Comparison of ENCODE assay signal across 8 cellular contexts in genomic region chr3:15426579-15427118, GRCh38. TPM values are rescaled to one million over a fixed set of nuclear protein-coding genes. Genes with fewer than 3 reads are reported as not detected.
A peak's percentile ranks its signal among the peaks of the same experiment; 100 is the strongest.
DNase-seq lines count a peak whose midpoint lies in the region; ATAC-seq, FAIRE-seq and TF ChIP-seq lines count a peak whose summit lies in the region.

No MANE protein-coding gene starts in this region.

- CTCF ChIA-PET in K562 (lab: Yijun Ruan, JAX; ENCODE audit: low intra/inter-chr PET ratio) = no interaction called here

- H3K27me3 Mint-ChIP-seq in activated naive CD4-positive, alpha-beta T cell treated with anti-CD3 and anti-CD28 coated beads, Interleukin-2, amount 50 U/mL, for 24 hours = no peaks in the 10 kb centered on the region
- H3K27me3 Mint-ChIP-seq in type B pancreatic cell = no peaks in the 10 kb centered on the region

- no peaks in the 10 kb centered on the region for H4K20me1 ChIP-seq in K562 (replicated peaks; ENCODE audit: control insufficient read depth, insufficient read depth, low read length)

- BruUV-seq in K562 (replicated peaks; lab: Mats Ljungman, UMichigan) = TSS peak; percentile 76

- no peaks in the 10 kb centered on the region for H3K27me3 ChIP-seq in K562 (ENCODE audit: control insufficient read depth in 2 of 2, insufficient read depth in 2 of 2, low read length in 2 of 2)
- H3K27me3 ChIP-seq in lung (ENCODE audit: control insufficient read depth, insufficient read depth) = no peaks in the 10 kb centered on the region

- H3K4me3 Mint-ChIP-seq in activated naive CD4-positive, alpha-beta T cell treated with anti-CD3 and anti-CD28 coated beads, Interleukin-2, amount 50 U/mL, for 24 hours = peak overlapping the region; percentile 98
- H3K4me3 Mint-ChIP-seq in type B pancreatic cell = peak overlapping the region; percentile 100

- TF ChIP-seq RAD21 in K562 (CRISPR knock-in tag; conservative IDR thresholded peaks at IDR 0.05 in 1 of 2, IDR thresholded peaks at IDR 0.05 in 1 of 2) = no peak

- H3K9me3 ChIP-seq in K562 (replicated peaks; ENCODE audit: control insufficient read depth, insufficient read depth, low read depth, low read length) (peaks cover 5% of the 10 kb centered on the region), lung (ENCODE audit: control insufficient read depth in 2 of 2, insufficient read depth in 1 of 2, low read length in 1 of 2) (no peaks in the 10 kb centered on the region)

- no peak for DNase-seq in activated naive CD4-positive, alpha-beta T cell treated with anti-CD3 and anti-CD28 coated beads, Interleukin-2, amount 50 U/mL, for 16 hours
- DNase-seq in K562 (ENCODE audit: extremely low read depth in 1 of 4, low spot score in 3 of 4) (peak in 1 of 4 experiments; percentile 15), lung (ENCODE audit: low spot score) (no peak), type B pancreatic cell (ENCODE audit: extremely low spot score, unreplicated experiment) (no peak), NCI-H1417 treated with DMSO at 0.1 percent for 48 hours (lab: John Stamatoyannopoulos, UW) (no peak), NCI-H2081 (lab: John Stamatoyannopoulos, UW) (no peak)

- H3K4me2 ChIP-seq in K562 (ENCODE audit: insufficient read depth, low read length) = peak overlapping the region; percentile 94

- 53% methylated on average over 16 of the region's 16 CpGs for WGBS in K562 (ENCODE audit: insufficient coverage, low coverage, missing lambda C conversion rate)
- WGBS in lung, 2 donors = 47% methylated on average over 16 of the region's 16 CpGs

- no peak for TF ChIP-seq POLR2A in K562 (conservative IDR thresholded peaks at IDR 0.05)

- H3K9me3 Mint-ChIP-seq in activated naive CD4-positive, alpha-beta T cell treated with anti-CD3 and anti-CD28 coated beads, Interleukin-2, amount 50 U/mL, for 24 hours = no peaks in the 10 kb centered on the region
- no peaks in the 10 kb centered on the region for H3K9me3 Mint-ChIP-seq in type B pancreatic cell

- H3K79me2 ChIP-seq in K562 (ENCODE audit: control insufficient read depth, insufficient read depth, low read length) = peaks cover 45% of the 10 kb centered on the region

- peak overlapping the region; percentile 96 for H2AFZ ChIP-seq in K562 (ENCODE audit: low read depth, low read length)

- H3K27ac ChIP-seq in K562 (ENCODE audit: extremely low read depth, low read depth, low read length) (peak overlapping the region; percentile 76), lung (ENCODE audit: low read depth in 1 of 2, low read length in 1 of 2) (peak overlapping the region in 1 of 2 donors; percentile 89)

- H3K9me1 ChIP-seq in K562 (ENCODE audit: control insufficient read depth, insufficient read depth, low read length) = no peaks in the 10 kb centered on the region

- ATAC-seq in K562 = no peak
- no peak for ATAC-seq in lung (ENCODE audit: insufficient read depth, low FRiP score)
- ATAC-seq in GM21717 (IDR thresholded peaks at IDR 0.05; ENCODE audit: unreplicated experiment) = no peak

- peak overlapping the region; percentile 76 to 96 for H3K9ac ChIP-seq in K562 (ENCODE audit: insufficient read depth in 1 of 2, low read depth in 2 of 2, low read length in 2 of 2)

- in situ Hi-C loops in K562 (cut with MboI) = no loop called here

- H3K4me1 ChIP-seq in K562 (replicated peaks in 1 of 2; ENCODE audit: control insufficient read depth in 2 of 2, insufficient read depth in 2 of 2, low read length in 2 of 2) (peaks cover 3 to 9% of the 10 kb centered on the region in 2 experiments; a peak in 4 of 5 replicates), lung (ENCODE audit: control insufficient read depth in 2 of 2, insufficient read depth in 2 of 2, low read length in 2 of 2) (peaks cover 0 to 24% of the 10 kb centered on the region in 2 donors)

- H3K36me3 ChIP-seq in K562 (ENCODE audit: control insufficient read depth, insufficient read depth, low read length) (peaks cover 41% of the 10 kb centered on the region), lung (ENCODE audit: control insufficient read depth in 2 of 2, insufficient read depth in 2 of 2, low read length in 2 of 2) (peaks cover 5 to 14% of the 10 kb centered on the region in 2 donors)

- peaks cover 5% of the 10 kb centered on the region for H3K36me3 Mint-ChIP-seq in activated naive CD4-positive, alpha-beta T cell treated with anti-CD3 and anti-CD28 coated beads, Interleukin-2, amount 50 U/mL, for 24 hours
- H3K36me3 Mint-ChIP-seq in type B pancreatic cell = peaks cover 3% of the 10 kb centered on the region

- H3K4me3 ChIP-seq in K562 (peak overlapping the region; percentile 80), lung (peak overlapping the region; percentile 87)

- peak overlapping the region; percentile 97 for H3K27ac Mint-ChIP-seq in activated naive CD4-positive, alpha-beta T cell treated with anti-CD3 and anti-CD28 coated beads, Interleukin-2, amount 50 U/mL, for 24 hours
- H3K27ac Mint-ChIP-seq in type B pancreatic cell = peak overlapping the region; percentile 97

- TF ChIP-seq EP300 in K562 (IDR thresholded peaks at IDR 0.05; ENCODE audit: low read length) = no peak

- intact Hi-C loops in K562 (cut with micrococcal nuclease) = no loop called here

- no peak for FAIRE-seq in K562 (lab: Jason Lieb, UNC)

- POLR2A ChIA-PET in K562 (lab: Yijun Ruan, JAX) = interaction anchor here (0.6 kb wide), 1 partner anchor 8 kb away, joined by 3 read pairs; no protein-coding TSS in a partner anchor

- H3K4me1 Mint-ChIP-seq in activated naive CD4-positive, alpha-beta T cell treated with anti-CD3 and anti-CD28 coated beads, Interleukin-2, amount 50 U/mL, for 24 hours = peaks cover 62% of the 10 kb centered on the region
- H3K4me1 Mint-ChIP-seq in type B pancreatic cell (ENCODE audit: unreplicated experiment) = peaks cover 30% of the 10 kb centered on the region

- no peak for TF ChIP-seq CTCF in K562 (IDR thresholded peaks at IDR 0.05 in 2 of 3, conservative IDR thresholded peaks at IDR 0.05 in 1 of 3; ENCODE audit: insufficient read depth in 2 of 3, low read depth in 1 of 3, low read length in 3 of 3)
- no peak for TF ChIP-seq CTCF in lung (IDR thresholded peaks at IDR 0.05; ENCODE audit: control extremely low read depth, extremely low read depth)
- no peak for TF ChIP-seq CTCF in type B pancreatic cell (conservative IDR thresholded peaks at IDR 0.05)

TF ChIP-seq in K562, 482 proteins besides CTCF, POLR2A, EP300 and RAD21 (continues in another document):
- TF ChIP-seq ZNF785 (CRISPR knock-in tag; IDR thresholded peaks at IDR 0.05) (no peak), STAT5B (CRISPR knock-in tag; IDR thresholded peaks at IDR 0.05) (no peak), SAP30 (IDR thresholded peaks at IDR 0.05; ENCODE audit: borderline replicate concordance, insufficient read depth, low read depth, low read length, poor library complexity, severe bottlenecking) (no peak), ZNF3 (CRISPR knock-in tag; IDR thresholded peaks at IDR 0.05) (no peak)

RNA-seq across cellular contexts. Expression of gene METTL6, which starts 0.7 kb away (rescaled TPM):
- total RNA-seq in K562 (2011; cell fraction: chromatin; rRNA removed; ENCODE audit: low replicate concordance) = 16.8 and 19.9 TPM in 2 replicates
- 13.3 and 14.7 TPM in 2 replicates for total RNA-seq in K562 (2011; cell fraction: nucleolus; rRNA removed)
- 20.2 and 22.2 TPM in 2 replicates for total RNA-seq in K562 (2011; cell fraction: nucleoplasm; rRNA removed)
- 18.8 and 20.9 TPM in 2 replicates for total RNA-seq in K562 (2014; rRNA removed)
- 32.8 and 38.7 TPM in 2 replicates for total RNA-seq in K562 (2014; rRNA removed; fragmentation: Illumina TruSeq; extraction: Trizol)
- 32.2 and 33.9 TPM in 2 replicates for total RNA-seq in K562 (2015; rRNA removed; fragmentation: Illumina TruSeq; extraction: Trizol)
- total RNA-seq in K562 (2021) = 19.9 and 21.6 TPM in 2 replicates
- 24.9 and 28.3 TPM in 2 replicates for polyA plus RNA-seq in K562 (2011; rRNA removed)
- 19.2 and 21.8 TPM in 2 replicates for polyA plus RNA-seq in K562 (2011; cell fraction: cytosol; rRNA removed)
- polyA plus RNA-seq in K562 (2011; cell fraction: nucleus; rRNA removed) = 9.8 and 10.3 TPM in 2 replicates
- polyA plus RNA-seq in K562 (2012) = 20.3 and 21.8 TPM in 2 replicates
- polyA plus RNA-seq in K562 (2014; fragmentation: Illumina TruSeq; extraction: Trizol) = 26.8 and 34.5 TPM in 2 replicates
- polyA plus RNA-seq in K562 (2014; fragmentation: Nextera tagmentation; extraction: Ambion mirVana) = 10 to 100 TPM; 44.1 to 61.5 TPM
- 23.5 and 39.6 TPM in 2 replicates for polyA plus RNA-seq in K562 (2014; rRNA removed)
- 30.4 and 36.7 TPM in 2 replicates for polyA minus RNA-seq in K562 (2011; rRNA and poly(A)+ RNA removed)
- polyA minus RNA-seq in K562 (2011; cell fraction: cytosol; rRNA and poly(A)+ RNA removed) = 9.5 and 10.0 TPM in 2 replicates
- polyA minus RNA-seq in K562 (2011; cell fraction: nucleus; rRNA and poly(A)+ RNA removed) = 9.7 and 11.9 TPM in 2 replicates
- 10 to 100 TPM; 12.3 to 35.4 TPM for total RNA-seq in lung
- polyA plus RNA-seq in lung = 10 to 100 TPM in 1 of 2 donors, 1 to 10 TPM in 1; 8.6 to 14.0 TPM
- total RNA-seq in type B pancreatic cell (ENCODE audit: low replicate concordance) = 19.3 and 20.1 TPM in 2 replicates

RNA-seq across cellular contexts. Expression of gene EAF1, which starts 0.7 kb away (rescaled TPM):
- 7.2 and 11.4 TPM in 2 replicates for total RNA-seq in K562 (2011; cell fraction: chromatin; rRNA removed; ENCODE audit: low replicate concordance)
- total RNA-seq in K562 (2011; cell fraction: nucleolus; rRNA removed) = 5.0 and 7.5 TPM in 2 replicates
- 10.2 and 14.3 TPM in 2 replicates for total RNA-seq in K562 (2011; cell fraction: nucleoplasm; rRNA removed)
- total RNA-seq in K562 (2014; rRNA removed) (26.8 and 32.4 TPM in 2 replicates), K562 (2014; rRNA removed; fragmentation: Illumina TruSeq; extraction: Trizol) (21.6 and 22.8 TPM in 2 replicates), K562 (2015; rRNA removed; fragmentation: Illumina TruSeq; extraction: Trizol) (20.8 and 22.7 TPM in 2 replicates), K562 (2021) (20.4 and 21.9 TPM in 2 replicates), lung (10 to 100 TPM; 16.2 to 25.3 TPM), type B pancreatic cell (ENCODE audit: low replicate concordance) (23.1 and 23.5 TPM in 2 replicates)
- polyA plus RNA-seq in K562 (2011; rRNA removed) (16.8 and 19.5 TPM in 2 replicates), K562 (2014; fragmentation: Illumina TruSeq; extraction: Trizol) (20.7 and 22.6 TPM in 2 replicates), K562 (2014; fragmentation: Nextera tagmentation; extraction: Ambion mirVana) (10 to 100 TPM in 1 of 2 experiments, 1 to 10 TPM in 1; 7.0 to 10.9 TPM), K562 (2014; rRNA removed) (19.0 and 22.0 TPM in 2 replicates), lung (10 to 100 TPM in 1 of 2 donors, 1 to 10 TPM in 1; 5.5 to 17.7 TPM)
- 18.2 and 19.9 TPM in 2 replicates for polyA plus RNA-seq in K562 (2011; cell fraction: cytosol; rRNA removed)
- 9.4 and 10.7 TPM in 2 replicates for polyA plus RNA-seq in K562 (2011; cell fraction: nucleus; rRNA removed)
- 16.7 and 18.2 TPM in 2 replicates for polyA plus RNA-seq in K562 (2012)
- polyA minus RNA-seq in K562 (2011; rRNA and poly(A)+ RNA removed) = 27.8 and 31.9 TPM in 2 replicates
- 19.7 and 21.1 TPM in 2 replicates for polyA minus RNA-seq in K562 (2011; cell fraction: cytosol; rRNA and poly(A)+ RNA removed)
- 8.9 and 10.6 TPM in 2 replicates for polyA minus RNA-seq in K562 (2011; cell fraction: nucleus; rRNA and poly(A)+ RNA removed)
